ENCODE assay signal across 9 cellular contexts in genomic region chr1:181038399-181038873, GRCh38. TPM values are rescaled to one million over a fixed set of nuclear protein-coding genes. Genes with fewer than 3 reads are reported as not detected.
DNase-seq lines count a peak whose midpoint lies in the region; ATAC-seq and TF ChIP-seq lines count a peak whose summit lies in the region.
"Had no signal": no experiment of that assay in that cellular context is flagged by ENCODE, and none has a peak within 500 bp of the region (broad histone marks: within the 10 kb centered on the region; RNA-seq: fewer than 3 reads in every experiment).

No MANE protein-coding gene starts in this region.

- peaks cover 78% of the 10 kb centered on the region for H3K4me1 Mint-ChIP-seq in dendritic cell treated with granulocyte-macrophage colony-stimulating factor and Interleukin-4, amounts not matched to agents 40 ng/mL and 50 ng/mL, for 4 days (ENCODE audit: low read depth)

- H3K4me1 ChIP-seq in lower lobe of right lung, result peaks cover 67% of the 10 kb centered on the region

- no peaks in the 10 kb centered on the region for H3K9me3 ChIP-seq in lower lobe of right lung

- TF ChIP-seq CTCF in GM10266 (IDR thresholded peaks at IDR 0.05; ENCODE audit: control insufficient read depth, insufficient read depth, low read depth, missing control alignments) (peak; percentile 82), lower lobe of right lung (IDR thresholded peaks at IDR 0.05) (peak; percentile 77)

- H3K27ac ChIP-seq in lower lobe of right lung, result no peak overlapping the region
- H3K27ac ChIP-seq: epithelial cell of prostate had no signal

- DNase-seq in GM10266 (ENCODE audit: extremely low spot score) (peak; percentile 77), NCI-H446 (lab: John Stamatoyannopoulos, UW) (peak; percentile 45 to 55), lower lobe of right lung (peak; percentile 60), amniotic stem cell (lab: John Stamatoyannopoulos, UW) (no peak)
- DNase-seq in activated CD4-positive, alpha-beta T cell treated with anti-CD3 and anti-CD28 coated beads for 24 hours (ENCODE audit: low read depth in 2 of 2), result peak; percentile 43 to 59
- DNase-seq in stimulated activated naive CD4-positive, alpha-beta T cell treated with Interleukin-2 at 50 U/mL for 16 hours (lab: John Stamatoyannopoulos, UW), result peak; percentile 45

- no peaks in the 10 kb centered on the region for H3K9me3 Mint-ChIP-seq in dendritic cell treated with granulocyte-macrophage colony-stimulating factor and Interleukin-4, amounts not matched to agents 40 ng/mL and 50 ng/mL, for 4 days

- no peaks in the 10 kb centered on the region for H3K27me3 ChIP-seq in lower lobe of right lung (ENCODE audit: low read depth)

- H3K27me3 Mint-ChIP-seq in dendritic cell treated with granulocyte-macrophage colony-stimulating factor and Interleukin-4, amounts not matched to agents 40 ng/mL and 50 ng/mL, for 4 days, result no peaks in the 10 kb centered on the region

- H3K4me3 Mint-ChIP-seq in dendritic cell treated with granulocyte-macrophage colony-stimulating factor and Interleukin-4, amounts not matched to agents 40 ng/mL and 50 ng/mL, for 4 days, result no peak overlapping the region

- H3K36me3 Mint-ChIP-seq in dendritic cell treated with granulocyte-macrophage colony-stimulating factor and Interleukin-4, amounts not matched to agents 40 ng/mL and 50 ng/mL, for 4 days (ENCODE audit: low read depth), result peaks cover 62% of the 10 kb centered on the region

- ATAC-seq in HG03039 (IDR thresholded peaks at IDR 0.05; ENCODE audit: unreplicated experiment) (peak; percentile 43), lower lobe of right lung (peak; percentile 71 to 79)

- no peak overlapping the region for H3K4me3 ChIP-seq in lower lobe of right lung

- H3K27ac Mint-ChIP-seq in dendritic cell treated with granulocyte-macrophage colony-stimulating factor and Interleukin-4, amounts not matched to agents 40 ng/mL and 50 ng/mL, for 4 days, result peak overlapping the region; percentile 35

- H3K36me3 ChIP-seq in lower lobe of right lung, result peaks cover 6% of the 10 kb centered on the region

- intact Hi-C loops in dendritic cell treated with granulocyte-macrophage colony-stimulating factor and Interleukin-4, amounts not matched to agents 40 ng/mL and 50 ng/mL, for 4 days (cut with micrococcal nuclease), result loop anchor here (1.0 to 2.0 kb wide), 2 partner anchors 104 to 128 kb away; no protein-coding TSS in a partner anchor
- intact Hi-C loops in lower lobe of right lung (cut with DNase I), result no loop called here

RNA-seq across cellular contexts. Expression of gene MR1, which starts 4.7 kb away (rescaled TPM):
- 61.4 TPM for total RNA-seq in lower lobe of right lung

RNA-seq across cellular contexts. Expression of gene STX6, which starts 15.8 kb away (rescaled TPM):
- total RNA-seq in lower lobe of right lung, result 35.9 TPM

RNA-seq across cellular contexts. Expression of gene IER5, which starts 50.1 kb away (rescaled TPM):
- 33.2 TPM for total RNA-seq in lower lobe of right lung
